In genomic region chr17:52024296-52024870, GRCh38 we compare ENCODE assay signal across 23 cellular contexts.
DNase-seq lines count a peak whose midpoint lies in the region; ATAC-seq and TF ChIP-seq lines count a peak whose summit lies in the region.
"Had no signal": no experiment of that assay in that cellular context is flagged by ENCODE, and none has a peak within 500 bp of the region (broad histone marks: within the 10 kb centered on the region; RNA-seq: fewer than 3 reads in every experiment).

No MANE protein-coding gene starts in this region.

- H3K27ac ChIP-seq in ovary = no peak overlapping the region
- H3K27ac ChIP-seq in PC-3 (ENCODE audit: low read length) = no peak overlapping the region
- H3K27ac ChIP-seq in lower lobe of right lung = no peak overlapping the region
- H3K27ac ChIP-seq: neutrophil, right atrium auricular region, tibial nerve had no signal

- no peak for TF ChIP-seq POLR2A in ovary (IDR thresholded peaks at IDR 0.05)

- in situ Hi-C loops in astrocyte of the spinal cord (cut with HindIII; ENCODE audit: low sequenced_read_pairs) = no loop called here

- H3K79me2 ChIP-seq in PC-3 (ENCODE audit: low read length) = no peaks in the 10 kb centered on the region

- 0 to 8% (median 2%) methylated on average over 2 of the region's 2 CpGs for WGBS in ovary, 3 donors

- peak; percentile 15 for DNase-seq in DMS53 treated with DMSO at 0.1 percent for 48 hours (lab: John Stamatoyannopoulos, UW; ENCODE audit: unreplicated experiment)
- peak; percentile 61 for DNase-seq in NCI-H2196 treated with DMSO at 0.1 percent for 48 hours (lab: John Stamatoyannopoulos, UW; ENCODE audit: unreplicated experiment)
- DNase-seq in astrocyte of the spinal cord (ENCODE audit: low read depth, low spot score) = peak; percentile 2
- peak in 4 of 5 donors; percentile 16 to 40 (median 32) for DNase-seq in ovary
- DNase-seq in ureter (ENCODE audit: low spot score) = no peak
- DNase-seq in PC-3 = no peak
- DNase-seq in 8988T = no peak
- no peak for DNase-seq in lower lobe of right lung
- DNase-seq: activated B cell treated with CpG ODN at 0.5 μM for 24 hours; activated CD8-positive, alpha-beta T cell treated with anti-CD3 and anti-CD28 coated beads for 36 hours; activated naive CD4-positive, alpha-beta T cell treated with anti-CD3 and anti-CD28 coated beads for 36 hours; activated T-cell treated with anti-CD3 and anti-CD28 coated beads, Interleukin-2, amount 50 U/mL, for 4 hours; effector memory CD8-positive, alpha-beta T cell; GDM1; H9; head of caudate nucleus; NCI-H146; NCI-H510A; stimulated activated naive CD4-positive, alpha-beta T cell treated with Interleukin-2 at 50 U/mL for 16 hours; T-helper 2 cell had no signal

- POLR2A ChIA-PET in PC-3 (lab: Charles Lee; ENCODE audit: unreplicated experiment) = no interaction called here

- H3K36me3 ChIP-seq in ovary = no peaks in the 10 kb centered on the region
- H3K36me3 ChIP-seq in PC-3 (ENCODE audit: low read depth, low read length) = no peaks in the 10 kb centered on the region
- no peaks in the 10 kb centered on the region for H3K36me3 ChIP-seq in lower lobe of right lung
- H3K36me3 ChIP-seq: neutrophil, right atrium auricular region, tibial nerve had no signal

- no peak overlapping the region for H2AFZ ChIP-seq in PC-3 (ENCODE audit: low read length)

- no peak overlapping the region for H3K4me2 ChIP-seq in PC-3 (ENCODE audit: low read length)

- no peaks in the 10 kb centered on the region for H4K20me1 ChIP-seq in PC-3 (ENCODE audit: low read length)

- H3K9me3 ChIP-seq in ovary (no peaks in the 10 kb centered on the region), PC-3 (ENCODE audit: low read length) (0 out of 2 replicates have a peak, but pooled peaks cover 9% of the 10 kb centered on the region), lower lobe of right lung (no peaks in the 10 kb centered on the region)
- H3K9me3 ChIP-seq: neutrophil, right atrium auricular region, tibial nerve had no signal

- H3F3A ChIP-seq in PC-3 (ENCODE audit: low read length, unreplicated experiment) = no peaks in the 10 kb centered on the region

- intact Hi-C loops in ovary (cut with DNase I) = no loop called here
- intact Hi-C loops in PC-3 (cut with micrococcal nuclease) = no loop called here
- intact Hi-C loops in lower lobe of right lung (cut with DNase I) = no loop called here

- H3K4me3 ChIP-seq in astrocyte of the spinal cord (ENCODE audit: low read depth, low read length) (no peak overlapping the region), ovary (no peak overlapping the region), PC-3 (ENCODE audit: low read length) (no peak overlapping the region), lower lobe of right lung (no peak overlapping the region)
- H3K4me3 ChIP-seq: right atrium auricular region, tibial nerve had no signal

- H3K9ac ChIP-seq in PC-3 (ENCODE audit: low read length) = no peak overlapping the region

- CTCF ChIA-PET in PC-3 (lab: Charles Lee) = no interaction called here

- H3K4me1 ChIP-seq in ovary (ENCODE audit: insufficient read depth) (peaks cover 7% of the 10 kb centered on the region), PC-3 (ENCODE audit: insufficient read depth, low read length) (peaks cover 14% of the 10 kb centered on the region), lower lobe of right lung (no peaks in the 10 kb centered on the region)
- H3K4me1 ChIP-seq: right atrium auricular region, tibial nerve had no signal

- no peaks in the 10 kb centered on the region for H3K9me2 ChIP-seq in PC-3 (replicated peaks; ENCODE audit: low read length)

- H3K27me3 ChIP-seq in ovary (no peaks in the 10 kb centered on the region), PC-3 (ENCODE audit: low read length) (no peaks in the 10 kb centered on the region), lower lobe of right lung (ENCODE audit: low read depth) (no peaks in the 10 kb centered on the region)
- H3K27me3 ChIP-seq: neutrophil, right atrium auricular region, tibial nerve had no signal

- BruUV-seq in PC-3 (replicated peaks; lab: Mats Ljungman, UMichigan) = no TSS peak

- no peak for TF ChIP-seq CTCF in astrocyte of the spinal cord (IDR thresholded peaks at IDR 0.05; ENCODE audit: low read depth, low read length)
- no peak for TF ChIP-seq CTCF in ovary (IDR thresholded peaks at IDR 0.05)
- TF ChIP-seq CTCF in PC-3 (conservative IDR thresholded peaks at IDR 0.05; ENCODE audit: low read depth, low read length) = no peak
- TF ChIP-seq CTCF in lower lobe of right lung (IDR thresholded peaks at IDR 0.05) = no peak

- no peak for TF ChIP-seq EP300 in ovary (IDR thresholded peaks at IDR 0.05)

- ATAC-seq in PC-3 (no peak), lower lobe of right lung (no peak)
- ATAC-seq: activated CD8-positive, alpha-beta T cell treated with anti-CD3 and anti-CD28 coated beads for 36 hours; activated T-cell treated with anti-CD3 and anti-CD28 coated beads, Interleukin-2, amount 50 U/mL, for 4 hours; effector memory CD8-positive, alpha-beta T cell had no signal

Comparison
In these comparisons a context has a peak if more than half of its experiments do, and no peak if none do; other contexts are left out.
1. DNase-seq: peak in DMS53 treated with DMSO at 0.1 percent for 48 hours (single experiment), NCI-H2196 treated with DMSO at 0.1 percent for 48 hours (single experiment), astrocyte of the spinal cord (single experiment) and ovary (4 of 5); none in ureter (single experiment), PC-3 (single experiment), 8988T (single experiment) and lower lobe of right lung (single experiment).